In genomic region chr3:6605245-6605644, GRCh38 we compare ENCODE assay signal across 19 cellular contexts.
DNase-seq lines count a peak whose midpoint lies in the region; ATAC-seq, FAIRE-seq and TF ChIP-seq lines count a peak whose summit lies in the region.
"Had no signal": no experiment of that assay in that cellular context is flagged by ENCODE, and none has a peak within 500 bp of the region (broad histone marks: within the 10 kb centered on the region; RNA-seq: fewer than 3 reads in every experiment).

No MANE protein-coding gene starts in this region.

- no peak overlapping the region for H3K4me3 Mint-ChIP-seq in activated naive CD8-positive, alpha-beta T cell treated with anti-CD3 and anti-CD28 coated beads, Interleukin-2, amount 50 U/mL, for 24 hours
- H3K4me3 Mint-ChIP-seq in T-cell: no peak overlapping the region
- H3K4me3 Mint-ChIP-seq: CD8-positive, alpha-beta T cell had no signal

- H3K36me3 Mint-ChIP-seq in activated naive CD8-positive, alpha-beta T cell treated with anti-CD3 and anti-CD28 coated beads, Interleukin-2, amount 50 U/mL, for 24 hours (ENCODE audit: low read depth): no peaks in the 10 kb centered on the region
- no peaks in the 10 kb centered on the region for H3K36me3 Mint-ChIP-seq in T-cell
- H3K36me3 Mint-ChIP-seq: CD8-positive, alpha-beta T cell had no signal

- SMC1A ChIA-PET in GM12878 (lab: Charles Lee; ENCODE audit: uncharacterized antibody, unreplicated experiment): interaction anchor here (1.1 kb wide), 1 partner anchor 28 kb away, joined by 3 read pairs; no protein-coding TSS in a partner anchor

- H3K9me3 ChIP-seq in MM.1S (replicated peaks; ENCODE audit: insufficient read depth, low read length) (no peaks in the 10 kb centered on the region), GM12878 (replicated peaks; ENCODE audit: control insufficient read depth, insufficient read depth, low read length) (no peaks in the 10 kb centered on the region)

- no peak overlapping the region for H3K9ac ChIP-seq in MM.1S (ENCODE audit: low read length)
- no peak overlapping the region for H3K9ac ChIP-seq in GM12878 (ENCODE audit: control insufficient read depth, insufficient read depth, low read length)
- H3K9ac ChIP-seq: GM23248 had no signal

- no peak for TF ChIP-seq RAD21 in GM12878 (IDR thresholded peaks at IDR 0.05; ENCODE audit: insufficient read depth, low read depth, low read length)

- H2AFZ ChIP-seq in MM.1S (ENCODE audit: low read length) (no peak overlapping the region), GM12878 (ENCODE audit: control insufficient read depth, low read depth, low read length) (no peak overlapping the region)
- H2AFZ ChIP-seq: GM23248 had no signal

- no peak for FAIRE-seq in GM12878 (lab: Jason Lieb, UNC)
- FAIRE-seq: GM18507 had no signal

- POLR2A ChIA-PET in GM12878 (lab: Charles Lee): no interaction called here
- POLR2A ChIA-PET in T-cell (lab: Charles Lee): no interaction called here

- no peak for TF ChIP-seq EP300 in GM12878 (IDR thresholded peaks at IDR 0.05; ENCODE audit: borderline replicate concordance in 1 of 2, control insufficient read depth in 1 of 2, low read depth in 2 of 2, low read length in 2 of 2)

- TF ChIP-seq CTCF in MM.1S (IDR thresholded peaks at IDR 0.05; ENCODE audit: low read length) (no peak), GM12878 (IDR thresholded peaks at IDR 0.05 in 2 of 3, conservative IDR thresholded peaks at IDR 0.05 in 1 of 3; ENCODE audit: control insufficient read depth in 2 of 3, extremely low read depth in 1 of 3, insufficient read depth in 1 of 3, low read depth in 3 of 3, low read length in 3 of 3) (no peak)

- H3K4me1 ChIP-seq in MM.1S (ENCODE audit: low read length) (0 out of 2 replicates have a peak, but pooled peaks cover 3% of the 10 kb centered on the region), GM12878 (ENCODE audit: control insufficient read depth, insufficient read depth, low read length) (no peaks in the 10 kb centered on the region)

- intact Hi-C loops in GM12878 (cut with micrococcal nuclease; ENCODE audit: unreplicated experiment): no loop called here

- H3K4me3 ChIP-seq in MM.1S (ENCODE audit: low read length) (no peak overlapping the region), GM12878 (no peak overlapping the region)
- H3K4me3 ChIP-seq: GM23248 had no signal

- RAD21 ChIA-PET in GM12878 (lab: Charles Lee; ENCODE audit: unreplicated experiment): no interaction called here

- H3K4me1 Mint-ChIP-seq in activated naive CD8-positive, alpha-beta T cell treated with anti-CD3 and anti-CD28 coated beads, Interleukin-2, amount 50 U/mL, for 24 hours: no peaks in the 10 kb centered on the region
- H3K4me1 Mint-ChIP-seq in T-cell: no peaks in the 10 kb centered on the region

- peaks cover 20% of the 10 kb centered on the region for H3K9me3 Mint-ChIP-seq in activated naive CD8-positive, alpha-beta T cell treated with anti-CD3 and anti-CD28 coated beads, Interleukin-2, amount 50 U/mL, for 24 hours
- peaks cover 8 to 23% (median 14%) of the 10 kb centered on the region in 3 donors for H3K9me3 Mint-ChIP-seq in T-cell

- DNase-seq in MM.1S (peak; percentile 26), GM12878 (ENCODE audit: low read depth, low spot score) (no peak), T-cell (no peak)
- DNase-seq in activated naive CD8-positive, alpha-beta T cell treated with anti-CD3 and anti-CD28 coated beads, Interleukin-2, amount 50 U/mL, for 24 hours: no peak
- DNase-seq: CD8-positive, alpha-beta T cell; DMS79 treated with DMSO at 0.1 percent for 48 hours; GM23248; KG1; NCI-H146; NCI-H2081; NK-92 treated with Interleukin-12 subunit alpha and Interleukin-12 subunit beta, amount 100 ng/mL, for 24 hours; RPMI8226; SIG-M5 had no signal

- H4K20me1 ChIP-seq in MM.1S (ENCODE audit: insufficient read depth, low read length) (no peaks in the 10 kb centered on the region), GM12878 (ENCODE audit: control insufficient read depth, insufficient read depth) (no peaks in the 10 kb centered on the region)

- WGBS in GM12878 (ENCODE audit: insufficient coverage, insufficient replicate concordance, low lambda C conversion rate, missing lambda C conversion rate): 24% methylated on average over 3 of the region's 3 CpGs

- no peak overlapping the region for H3K27ac Mint-ChIP-seq in activated naive CD8-positive, alpha-beta T cell treated with anti-CD3 and anti-CD28 coated beads, Interleukin-2, amount 50 U/mL, for 24 hours
- H3K27ac Mint-ChIP-seq in T-cell: no peak overlapping the region
- H3K27ac Mint-ChIP-seq: CD8-positive, alpha-beta T cell had no signal

- no peaks in the 10 kb centered on the region for H3K36me3 ChIP-seq in MM.1S (replicated peaks; ENCODE audit: insufficient read depth, low read length)
- no peaks in the 10 kb centered on the region for H3K36me3 ChIP-seq in GM12878 (ENCODE audit: control insufficient read depth in 2 of 2, insufficient read depth in 2 of 2, low read length in 1 of 2)

- TF ChIP-seq POLR2A in GM12878 (IDR thresholded peaks at IDR 0.05; ENCODE audit: low read depth, low read length): no peak

- H3K27ac ChIP-seq in MM.1S (ENCODE audit: low read length) (no peak overlapping the region), GM12878 (ENCODE audit: control insufficient read depth, insufficient read depth) (no peak overlapping the region)
- H3K27ac ChIP-seq: GM23248 had no signal

- CTCF ChIA-PET in GM12878 (lab: Yijun Ruan, JAX) (no interaction called here), T-cell (lab: Charles Lee) (no interaction called here)

- H3F3A ChIP-seq in MM.1S (ENCODE audit: insufficient read depth, low read length): no peaks in the 10 kb centered on the region

- H3K27me3 ChIP-seq in MM.1S (replicated peaks; ENCODE audit: insufficient read depth, low read length) (no peaks in the 10 kb centered on the region), GM12878 (replicated peaks in 1 of 2; ENCODE audit: control insufficient read depth in 2 of 2, insufficient read depth in 2 of 2, low read length in 1 of 2) (no peaks in the 10 kb centered on the region)

- H3K79me2 ChIP-seq in MM.1S (ENCODE audit: low read length) (no peaks in the 10 kb centered on the region), GM12878 (ENCODE audit: control insufficient read depth, insufficient read depth, low read length) (no peaks in the 10 kb centered on the region)

- H3K9me2 ChIP-seq in MM.1S (replicated peaks; ENCODE audit: insufficient read depth, low read length): no peaks in the 10 kb centered on the region

- no TSS peak for BruUV-seq in GM12878 (replicated peaks; lab: Mats Ljungman, UMichigan)

- in situ Hi-C loops in GM12878 (cut with MboI): no loop called here

- H3K27me3 Mint-ChIP-seq in activated naive CD8-positive, alpha-beta T cell treated with anti-CD3 and anti-CD28 coated beads, Interleukin-2, amount 50 U/mL, for 24 hours: no peaks in the 10 kb centered on the region
- no peaks in the 10 kb centered on the region for H3K27me3 Mint-ChIP-seq in T-cell

- no peak overlapping the region for H3K4me2 ChIP-seq in MM.1S (ENCODE audit: low read depth, low read length)
- H3K4me2 ChIP-seq in GM12878 (ENCODE audit: control insufficient read depth, insufficient read depth): no peak overlapping the region

- peak; percentile 50 for ATAC-seq in GM18858 (IDR thresholded peaks at IDR 0.05; ENCODE audit: unreplicated experiment)
- peak; percentile 52 for ATAC-seq in HG02938 (IDR thresholded peaks at IDR 0.05; ENCODE audit: unreplicated experiment)
- ATAC-seq in GM12878: peak; percentile 66
- no peak for ATAC-seq in activated CD4-positive, CD25-positive, alpha-beta regulatory T cell treated with anti-CD3 and anti-CD28 coated beads, Interleukin-2, amount 50 U/mL, for 24 hours
- ATAC-seq in GM21528 (IDR thresholded peaks at IDR 0.05; ENCODE audit: low FRiP score, unreplicated experiment): no peak
- no peak for ATAC-seq in activated naive CD8-positive, alpha-beta T cell treated with anti-CD3 and anti-CD28 coated beads, Interleukin-2, amount 50 U/mL, for 24 hours
- ATAC-seq in T-cell (replicated peaks in 1 of 4): no peak
- ATAC-seq: CD8-positive, alpha-beta T cell; HCT116 had no signal

TF ChIP-seq in GM12878, 131 proteins besides CTCF, POLR2A, EP300 and RAD21:
- TF ChIP-seq SMC3 (IDR thresholded peaks at IDR 0.05; ENCODE audit: borderline replicate concordance, low read length) (no peak), POU2F2 (IDR thresholded peaks at IDR 0.05; ENCODE audit: borderline replicate concordance, low read depth, low read length) (peak; percentile 54; the same call in 1 of the 3 replicates), IRF4 (IDR thresholded peaks at IDR 0.05; ENCODE audit: low read depth, low read length) (no peak), RUNX3 (IDR thresholded peaks at IDR 0.05; ENCODE audit: low read length) (peak; percentile 24; the same call in 1 of the 2 replicates), BHLHE40 (IDR thresholded peaks at IDR 0.05; ENCODE audit: borderline replicate concordance in 1 of 2, low read depth in 2 of 2, low read length in 1 of 2) (no peak)

Comparison
In these comparisons a context has a peak if more than half of its experiments do, and no peak if none do; other contexts are left out.
1. ATAC-seq: peak in GM18858 (single experiment), HG02938 (single experiment) and GM12878 (single experiment); none in activated CD4-positive, CD25-positive, alpha-beta regulatory T cell treated with anti-CD3 and anti-CD28 coated beads, Interleukin-2, amount 50 U/mL, for 24 hours (0 of 2), GM21528 (single experiment), activated naive CD8-positive, alpha-beta T cell treated with anti-CD3 and anti-CD28 coated beads, Interleukin-2, amount 50 U/mL, for 24 hours (single experiment) and T-cell (0 of 4).